ENCODE assay signal across 8 cellular contexts in the genomic region with DNA sequence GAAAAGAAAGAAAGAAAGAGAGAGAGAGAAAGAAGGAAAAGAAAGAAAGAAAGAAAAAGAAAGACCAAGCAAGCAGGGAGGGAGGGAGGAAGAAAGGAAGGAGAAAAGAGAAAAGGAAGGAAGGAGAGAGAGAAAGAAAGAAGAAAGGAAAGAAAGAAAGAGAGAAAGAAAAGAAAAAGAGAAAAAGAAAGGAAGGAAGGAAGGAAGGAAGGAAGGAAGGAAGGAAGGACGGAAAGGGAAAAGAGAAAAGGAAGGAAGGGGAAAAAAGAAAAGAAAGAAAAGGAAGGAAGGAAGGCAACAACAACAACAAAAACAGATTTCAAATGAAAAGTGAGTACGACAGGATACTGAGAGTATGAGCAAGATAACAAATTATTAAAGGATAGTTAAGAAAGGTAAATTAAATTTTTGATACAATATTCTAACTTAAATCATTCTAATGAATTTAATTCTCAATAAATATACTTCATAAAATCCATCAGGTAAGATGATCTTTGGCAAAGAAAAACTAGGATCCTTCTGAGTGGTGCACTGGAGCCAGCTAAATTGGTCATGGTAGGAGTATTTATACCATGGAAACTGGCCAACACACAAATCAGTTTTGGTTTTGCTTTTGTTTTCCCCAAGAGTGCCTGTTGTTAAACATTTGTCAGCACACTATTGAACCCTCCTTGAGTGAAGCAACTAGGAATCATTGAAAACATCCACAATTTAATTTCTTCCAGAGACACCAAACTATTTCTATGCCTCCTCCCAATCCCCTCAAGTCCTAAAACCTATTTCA. TPM values are rescaled to one million over a fixed set of nuclear protein-coding genes. Genes with fewer than 3 reads are reported as not detected.
DNase-seq lines count a peak whose midpoint lies in the region; ATAC-seq, FAIRE-seq and TF ChIP-seq lines count a peak whose summit lies in the region.

No MANE protein-coding gene starts in this region.

- intact Hi-C loops in Calu3 (cut with micrococcal nuclease; ENCODE audit: unreplicated experiment) = loop anchor here (2.0 to 5.0 kb wide), 3 partner anchors 76 to 235 kb away; no protein-coding TSS in a partner anchor
- intact Hi-C loops in activated CD4-positive, alpha-beta memory T cell treated with anti-CD3 and anti-CD28 coated beads for 36 hours (cut with micrococcal nuclease) = loop anchor here (5.0 kb wide), 6 partner anchors 55 to 1290 kb away; a partner anchor contains a TSS
- intact Hi-C loops in kidney (cut with DNase I) = no loop called here
- intact Hi-C loops in stomach (cut with DNase I; ENCODE audit: low total_unique reads) = no loop called here

- no TSS peak for BruUV-seq in Calu3 (replicated peaks; lab: Mats Ljungman, UMichigan)

- peak overlapping the region; percentile 82 for H3K27ac Mint-ChIP-seq in Calu3 (ENCODE audit: unreplicated experiment)
- H3K27ac Mint-ChIP-seq in activated CD4-positive, alpha-beta memory T cell treated with anti-CD3 and anti-CD28 coated beads for 36 hours = peak overlapping the region; percentile 67

- ATAC-seq in GM19468 (IDR thresholded peaks at IDR 0.05; ENCODE audit: extremely low read depth, unreplicated experiment) (peak; percentile 27), HG03521 (IDR thresholded peaks at IDR 0.05; ENCODE audit: unreplicated experiment) (peak; percentile 72)

- TF ChIP-seq CTCF in Calu3 (IDR thresholded peaks at IDR 0.05; ENCODE audit: unreplicated experiment) (no peak), kidney (IDR thresholded peaks at IDR 0.05; ENCODE audit: borderline replicate concordance, extremely low read depth, insufficient read depth) (no peak), stomach (IDR thresholded peaks at IDR 0.05) (no peak)

- H3K27me3 ChIP-seq in stomach = no peaks in the 10 kb centered on the region

- H3K4me3 ChIP-seq in kidney (ENCODE audit: low read length in 2 of 2) (no peak overlapping the region), stomach (no peak overlapping the region)

- H3K27ac ChIP-seq in kidney (ENCODE audit: low read depth in 2 of 2, low read length in 2 of 2) (peak overlapping the region in 1 of 2 donors; percentile 33), stomach (peak overlapping the region in 2 of 5 donors; percentile 7 to 68)

- H3K36me3 Mint-ChIP-seq in Calu3 (ENCODE audit: insufficient read depth, unreplicated experiment) = peaks cover 11% of the 10 kb centered on the region
- no peaks in the 10 kb centered on the region for H3K36me3 Mint-ChIP-seq in activated CD4-positive, alpha-beta memory T cell treated with anti-CD3 and anti-CD28 coated beads for 36 hours

- peaks cover 47% of the 10 kb centered on the region for H3K4me1 Mint-ChIP-seq in Calu3 (ENCODE audit: low read depth, unreplicated experiment)
- H3K4me1 Mint-ChIP-seq in activated CD4-positive, alpha-beta memory T cell treated with anti-CD3 and anti-CD28 coated beads for 36 hours (ENCODE audit: low read depth) = peaks cover 47% of the 10 kb centered on the region

- H3K4me3 Mint-ChIP-seq in Calu3 (ENCODE audit: low read depth, unreplicated experiment) = peak overlapping the region; percentile 13
- H3K4me3 Mint-ChIP-seq in activated CD4-positive, alpha-beta memory T cell treated with anti-CD3 and anti-CD28 coated beads for 36 hours = no peak overlapping the region

- H3K9me3 Mint-ChIP-seq in Calu3 (ENCODE audit: low read depth, unreplicated experiment) = no peaks in the 10 kb centered on the region
- peaks cover 2% of the 10 kb centered on the region for H3K9me3 Mint-ChIP-seq in activated CD4-positive, alpha-beta memory T cell treated with anti-CD3 and anti-CD28 coated beads for 36 hours

- DNase-seq in Calu3 = peak; percentile 45
- no peak for DNase-seq in activated CD4-positive, alpha-beta memory T cell treated with anti-CD3 and anti-CD28 coated beads for 36 hours
- no peak for DNase-seq in kidney
- DNase-seq in stimulated activated CD4-positive, alpha-beta T cell treated with anti-CD3 and anti-CD28 coated beads, Interleukin-2, amount 100 ng/mL, for 24 hours = no peak
- no peak for DNase-seq in inferior parietal cortex (ENCODE audit: extremely low spot score)
- no peak for DNase-seq in stomach

- no peaks in the 10 kb centered on the region for H3K36me3 ChIP-seq in kidney (ENCODE audit: control insufficient read depth in 1 of 2, insufficient read depth in 2 of 2, low read length in 2 of 2)
- no peaks in the 10 kb centered on the region for H3K36me3 ChIP-seq in stomach

- CTCF ChIA-PET in Calu3 (lab: Charles Lee) = interaction anchor here (0.7 to 1.8 kb wide), 13 partner anchors 12 to 350 kb away, joined by 3 to 13 read pairs (median 4); a partner anchor contains a TSS
- CTCF ChIA-PET in activated CD4-positive, alpha-beta memory T cell treated with anti-CD3 and anti-CD28 coated beads for 36 hours (lab: Charles Lee) = interaction anchor here (1.2 kb wide), 1 partner anchor 238 kb away, joined by 3 read pairs; no protein-coding TSS in a partner anchor

- FAIRE-seq in kidney (lab: Jason Lieb, UNC) = peak; percentile 90

- no peaks in the 10 kb centered on the region for H3K27me3 Mint-ChIP-seq in Calu3 (ENCODE audit: unreplicated experiment)
- H3K27me3 Mint-ChIP-seq in activated CD4-positive, alpha-beta memory T cell treated with anti-CD3 and anti-CD28 coated beads for 36 hours = no peaks in the 10 kb centered on the region

- POLR2A ChIA-PET in activated CD4-positive, alpha-beta memory T cell treated with anti-CD3 and anti-CD28 coated beads for 36 hours (lab: Charles Lee) = no interaction called here

- TF ChIP-seq POLR2A in stomach (IDR thresholded peaks at IDR 0.05) = no peak

- WGBS in stomach, 5 donors = 83 to 93% (median 91%) methylated on average over 2 of the region's 2 CpGs

- no peak for TF ChIP-seq EP300 in stomach (IDR thresholded peaks at IDR 0.05)

- no peak overlapping the region for H3K9ac ChIP-seq in kidney (ENCODE audit: low read length in 2 of 2)

- H3K9me3 ChIP-seq in kidney (ENCODE audit: control insufficient read depth in 1 of 2, low read length in 2 of 2) = no peaks in the 10 kb centered on the region
- no peaks in the 10 kb centered on the region for H3K9me3 ChIP-seq in stomach

- H3K4me1 ChIP-seq in kidney (ENCODE audit: control insufficient read depth in 1 of 2, insufficient read depth in 1 of 2, low read depth in 1 of 2, low read length in 2 of 2) = peaks cover 2 to 5% of the 10 kb centered on the region in 2 donors
- peaks cover 0 to 16% (median 12%) of the 10 kb centered on the region in 4 donors for H3K4me1 ChIP-seq in stomach

RNA-seq across cellular contexts. Expression of a gene that starts 56.1 kb away (rescaled TPM):
- total RNA-seq in Calu3 (2022) (62.3 and 74.6 TPM in 2 replicates), kidney (35.4 TPM), stomach (10 to 100 TPM; 13.4 to 43.9 (median 27.1) TPM)
- total RNA-seq in activated CD4-positive, alpha-beta memory T cell treated with anti-CD3 and anti-CD28 coated beads for 36 hours = 10 to 100 TPM; 22.8 to 24.2 TPM
- polyA plus RNA-seq in kidney (ENCODE audit: insufficient read depth, low read depth, low replicate concordance) (2.8 TPM), stomach (1 to 10 TPM; 3.3 to 8.9 (median 3.5) TPM)

Comparison
In these comparisons a context has a peak if more than half of its experiments do, and no peak if none do; other contexts are left out.
1. intact Hi-C loops: an anchor here in Calu3 (2.0 to 5.0 kb wide) and activated CD4-positive, alpha-beta memory T cell treated with anti-CD3 and anti-CD28 coated beads for 36 hours (5.0 kb wide); none called in kidney and stomach.